Comparison of ENCODE assay signal across 32 cellular contexts in the genomic region with DNA sequence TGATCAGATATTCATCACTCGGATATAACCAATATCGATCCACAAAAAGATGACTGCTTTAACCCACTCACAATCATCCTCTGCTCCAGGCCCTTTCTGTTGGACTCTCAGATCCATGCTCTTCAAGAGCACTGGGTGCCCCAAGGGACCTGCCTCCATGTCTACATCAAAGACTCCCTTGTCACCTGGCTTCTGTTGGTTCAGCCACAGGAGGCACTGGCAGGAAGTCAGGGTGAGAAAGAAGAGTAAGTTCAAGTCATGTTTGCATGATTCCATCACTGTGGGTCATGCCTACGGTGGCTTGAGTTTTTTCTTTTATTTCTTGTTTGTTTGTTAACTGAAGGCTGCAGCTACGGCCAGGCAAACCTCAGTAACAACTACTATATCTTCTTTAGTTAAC.
"Had no signal": no experiment of that assay in that cellular context is flagged by ENCODE, and none has a peak within 500 bp of the region (broad histone marks: within the 10 kb centered on the region; RNA-seq: fewer than 3 reads in every experiment).

No MANE protein-coding gene starts in this region.

- H3K36me3 ChIP-seq: adrenal gland, cardiac muscle cell, colonic mucosa, esophagus squamous epithelium, heart right ventricle, ovary, prostate gland, suprapubic skin, tibial artery, upper lobe of right lung had no signal

- H3K27me3 ChIP-seq: adrenal gland, body of pancreas, cardiac muscle cell, colonic mucosa, esophagus squamous epithelium, ovary, suprapubic skin, tibial artery, upper lobe of right lung had no signal

- H3K27ac Mint-ChIP-seq: activated naive CD4-positive, alpha-beta T cell treated with anti-CD3 and anti-CD28 coated beads, Interleukin-2, amount 50 U/mL, for 24 hours; mesothelial cell of epicardium; naive B cell; stimulated activated memory B cell treated with anti-CD40 and anti-IgM and Interleukin-4, amounts not matched to agents 10 μg/mL and 1 μg/mL and 100 μg/mL, for 72 hours; T-helper 2 cell treated with Interferon-gamma antibody and Interleukin-4, amounts not matched to agents 5 μg/mL and 100 μg/mL, for 36 hours had no signal

- H3K9me3 Mint-ChIP-seq: activated naive CD4-positive, alpha-beta T cell treated with anti-CD3 and anti-CD28 coated beads, Interleukin-2, amount 50 U/mL, for 24 hours; activated T-cell treated with anti-CD3 and anti-CD28 coated beads, Interleukin-2, amount 50 U/mL, for 24 hours; mesothelial cell of epicardium; naive B cell; stimulated activated memory B cell treated with anti-CD40 and anti-IgM and Interleukin-4, amounts not matched to agents 10 μg/mL and 1 μg/mL and 100 μg/mL, for 72 hours; T-helper 2 cell treated with Interferon-gamma antibody and Interleukin-4, amounts not matched to agents 5 μg/mL and 100 μg/mL, for 36 hours had no signal

- H3K27me3 Mint-ChIP-seq: activated naive CD4-positive, alpha-beta T cell treated with anti-CD3 and anti-CD28 coated beads, Interleukin-2, amount 50 U/mL, for 24 hours; activated T-cell treated with anti-CD3 and anti-CD28 coated beads, Interleukin-2, amount 50 U/mL, for 24 hours had no signal

- H3K4me1 Mint-ChIP-seq: naive B cell; stimulated activated memory B cell treated with anti-CD40 and anti-IgM and Interleukin-4, amounts not matched to agents 10 μg/mL and 1 μg/mL and 100 μg/mL, for 72 hours had no signal

- H3K9me3 ChIP-seq: adrenal gland, body of pancreas, colonic mucosa, esophagus squamous epithelium, ovary, prostate gland, suprapubic skin, tibial artery, upper lobe of right lung had no signal

- H3K4me1 ChIP-seq: adrenal gland, body of pancreas, colonic mucosa, prostate gland, tibial artery, upper lobe of right lung had no signal

- H3K27ac ChIP-seq: adrenal gland, body of pancreas, cardiac muscle cell, colonic mucosa, epithelial cell of prostate, esophagus squamous epithelium, heart right ventricle, ovary, prostate gland, skin epidermis, suprapubic skin, tibial artery, upper lobe of right lung had no signal

- H3K36me3 Mint-ChIP-seq: activated naive CD4-positive, alpha-beta T cell treated with anti-CD3 and anti-CD28 coated beads, Interleukin-2, amount 50 U/mL, for 24 hours; mesothelial cell of epicardium; naive B cell; stimulated activated memory B cell treated with anti-CD40 and anti-IgM and Interleukin-4, amounts not matched to agents 10 μg/mL and 1 μg/mL and 100 μg/mL, for 72 hours had no signal

- DNase-seq: activated CD4-positive, alpha-beta T cell treated with anti-CD3 and anti-CD28 coated beads for 4 hours; activated CD4-positive, CD25-positive, alpha-beta regulatory T cell; activated CD8-positive, alpha-beta memory T cell treated with anti-CD3 and anti-CD28 coated beads, Interleukin-2, amount 50 U/mL, for 48 hours; activated T-cell treated with anti-CD3 and anti-CD28 coated beads, Interleukin-2, amount 50 U/mL, for 24 hours; adrenal gland; aorta; body of pancreas; cerebellar nuclear complex; colonic mucosa; effector CD8-positive, alpha-beta T cell; esophagus squamous epithelium; foreskin melanocyte; heart right ventricle; naive B cell; ovary; retina; stimulated activated CD4-positive, alpha-beta T cell treated with anti-CD3 and anti-CD28 coated beads, Interleukin-12 subunit alpha, Interleukin-12 subunit beta, amount 100 ng/mL, for 4 hours; stimulated activated CD4-positive, alpha-beta T cell treated with anti-CD3 and anti-CD28 coated beads, Interleukin-4, amount 100 ng/mL, for 4 hours; stimulated activated CD8-positive, alpha-beta memory T cell treated with anti-CD3 and anti-CD28 coated beads, Interleukin-4, amount 100 ng/mL, for 48 hours; tibial artery; upper lobe of right lung had no signal

- H3K4me3 ChIP-seq: adrenal gland, body of pancreas, cardiac muscle cell, colonic mucosa, esophagus squamous epithelium, heart right ventricle, ovary, prostate gland, skin epidermis, suprapubic skin, tibial artery, upper lobe of right lung had no signal

- ATAC-seq: body of pancreas; heart right ventricle; sciatic nerve; stimulated activated memory B cell treated with anti-CD40 and anti-IgM and Interleukin-4, amounts not matched to agents 10 μg/mL and 1 μg/mL and 100 μg/mL, for 72 hours; upper lobe of right lung had no signal

- FAIRE-seq: endometrium had no signal

- H3K4me3 Mint-ChIP-seq: activated naive CD4-positive, alpha-beta T cell treated with anti-CD3 and anti-CD28 coated beads, Interleukin-2, amount 50 U/mL, for 24 hours; activated T-cell treated with anti-CD3 and anti-CD28 coated beads, Interleukin-2, amount 50 U/mL, for 24 hours; mesothelial cell of epicardium; naive B cell; stimulated activated memory B cell treated with anti-CD40 and anti-IgM and Interleukin-4, amounts not matched to agents 10 μg/mL and 1 μg/mL and 100 μg/mL, for 72 hours; T-helper 2 cell treated with Interferon-gamma antibody and Interleukin-4, amounts not matched to agents 5 μg/mL and 100 μg/mL, for 36 hours had no signal
